ENCODE assay signal across 8 cellular contexts in the genomic region with DNA sequence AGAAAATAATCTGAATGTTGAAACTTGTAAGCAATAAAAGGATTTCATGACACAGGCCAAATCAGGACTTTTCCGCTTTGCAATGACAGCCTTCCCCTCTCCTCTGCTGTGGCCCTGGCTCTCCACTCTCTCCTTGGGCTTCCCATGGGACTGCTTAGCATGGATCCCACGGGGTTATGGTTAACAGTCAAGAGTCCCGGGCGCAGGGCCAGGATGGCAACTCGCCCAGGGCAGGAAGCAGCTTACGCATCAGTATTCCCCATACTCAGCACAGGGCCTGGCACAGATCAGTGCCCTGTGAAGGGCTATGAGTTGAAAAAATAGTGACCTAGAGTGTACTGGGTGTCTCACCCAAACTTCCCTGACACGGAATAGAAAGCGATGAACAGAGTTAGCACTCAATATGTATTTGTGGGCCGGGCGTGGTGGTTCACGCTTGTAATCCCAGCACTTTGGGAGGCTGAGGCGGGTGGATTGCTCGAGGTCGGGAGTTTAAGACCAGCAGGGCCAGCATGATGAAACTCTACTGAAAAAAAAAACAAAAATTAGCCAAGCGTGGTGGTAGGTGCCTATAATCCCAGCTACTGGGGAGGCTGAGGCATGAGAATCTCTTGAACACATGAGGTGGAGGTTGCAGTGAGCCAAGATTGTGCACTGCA. TPM values are rescaled to one million over a fixed set of nuclear protein-coding genes. Genes with fewer than 3 reads are reported as not detected.
DNase-seq lines count a peak whose midpoint lies in the region; ATAC-seq and TF ChIP-seq lines count a peak whose summit lies in the region.

No MANE protein-coding gene starts in this region.

- no peaks in the 10 kb centered on the region for H3K9me3 Mint-ChIP-seq in mesothelial cell of epicardium

- no peak overlapping the region for H3K4me3 ChIP-seq in AG10803 (ENCODE audit: low read length)
- H3K4me3 ChIP-seq in cardiac fibroblast (replicated peaks in 1 of 2; ENCODE audit: low read depth in 2 of 2, low read length in 2 of 2) = no peak overlapping the region

- H3K27me3 Mint-ChIP-seq in mesothelial cell of epicardium (ENCODE audit: low read depth) = no peaks in the 10 kb centered on the region

- DNase-seq in AG10803 (ENCODE audit: low read depth) (peak; percentile 94), NCI-H187 (lab: John Stamatoyannopoulos, UW) (peak; percentile 89 to 93), cardiac fibroblast (ENCODE audit: low read depth in 2 of 2) (peak; percentile 98 to 99), mesothelial cell of epicardium (ENCODE audit: low spot score in 2 of 2, unreplicated experiment in 2 of 2) (no peak), NCI-H748 (lab: John Stamatoyannopoulos, UW; ENCODE audit: unreplicated experiment) (no peak), cortex of kidney (lab: John Stamatoyannopoulos, UW) (no peak), GDM1 (lab: John Stamatoyannopoulos, UW) (no peak)

- no peak for ATAC-seq in HG02642 (IDR thresholded peaks at IDR 0.05; ENCODE audit: poor library complexity, unreplicated experiment)

- peaks cover 22% of the 10 kb centered on the region for H3K4me1 Mint-ChIP-seq in mesothelial cell of epicardium

- H3K36me3 Mint-ChIP-seq in mesothelial cell of epicardium = no peaks in the 10 kb centered on the region

- H3K27ac Mint-ChIP-seq in mesothelial cell of epicardium = peak overlapping the region; percentile 28

- TF ChIP-seq CTCF in AG10803 (conservative IDR thresholded peaks at IDR 0.05; ENCODE audit: low read length) (no peak), cardiac fibroblast (IDR thresholded peaks at IDR 0.05; ENCODE audit: low read depth, low read length) (no peak), mesothelial cell of epicardium (IDR thresholded peaks at IDR 0.05; ENCODE audit: unreplicated experiment) (no peak)

- no peak overlapping the region for H3K4me3 Mint-ChIP-seq in mesothelial cell of epicardium

RNA-seq across cellular contexts. Expression of gene GRHL3, which starts 29.1 kb away (rescaled TPM):
- total RNA-seq in mesothelial cell of epicardium = 17.1 to 19.1 TPM (median 17.9 TPM) in 3 replicates

Comparison
In these comparisons a context has a peak if more than half of its experiments do, and no peak if none do; other contexts are left out.
1. DNase-seq: peak in AG10803 (single experiment), NCI-H187 (2 of 2) and cardiac fibroblast (2 of 2); none in mesothelial cell of epicardium (0 of 2), NCI-H748 (single experiment), cortex of kidney (single experiment) and GDM1 (single experiment).